ENCODE assay signal across 8 cellular contexts in genomic region chr15:68578175-68578959, GRCh38. TPM values are rescaled to one million over a fixed set of nuclear protein-coding genes. Genes with fewer than 3 reads are reported as not detected.
DNase-seq lines count a peak whose midpoint lies in the region; ATAC-seq and TF ChIP-seq lines count a peak whose summit lies in the region.

No MANE protein-coding gene starts in this region.

- H3K4me3 ChIP-seq in CD8-positive, alpha-beta T cell (ENCODE audit: low read depth, low read length), result peak overlapping the region; percentile 45

- H3K27ac Mint-ChIP-seq in CD8-positive, alpha-beta T cell, result no peak overlapping the region

- no peak overlapping the region for H3K27ac ChIP-seq in CD8-positive, alpha-beta T cell (ENCODE audit: low read depth, low read length)

- H3K36me3 ChIP-seq in CD8-positive, alpha-beta T cell (ENCODE audit: insufficient read depth, low read length), result no peaks in the 10 kb centered on the region

- CTCF ChIA-PET in CD8-positive, alpha-beta T cell (lab: Charles Lee), result no interaction called here

- peaks cover 20% of the 10 kb centered on the region for H3K27me3 ChIP-seq in CD8-positive, alpha-beta T cell (ENCODE audit: insufficient read depth, low read length)

- peaks cover 10% of the 10 kb centered on the region for H3K4me1 ChIP-seq in CD8-positive, alpha-beta T cell (ENCODE audit: insufficient read depth, low read length)

- H3K9me3 Mint-ChIP-seq in CD8-positive, alpha-beta T cell, result no peaks in the 10 kb centered on the region

- TF ChIP-seq CTCF in CD8-positive, alpha-beta T cell (IDR thresholded peaks at IDR 0.05), result no peak

- intact Hi-C loops in CD8-positive, alpha-beta T cell (cut with DNase I, micrococcal nuclease), result no loop called here
- intact Hi-C loops in left colon (cut with DNase I, micrococcal nuclease), result no loop called here

- H3K27me3 Mint-ChIP-seq in CD8-positive, alpha-beta T cell (ENCODE audit: low read depth), result peaks cover 52% of the 10 kb centered on the region

- no peaks in the 10 kb centered on the region for H3K9me3 ChIP-seq in CD8-positive, alpha-beta T cell (ENCODE audit: low read length)

- DNase-seq in CD8-positive, alpha-beta T cell, result peak in 2 of 7 experiments; percentile 19 to 23
- DNase-seq in HuH-7.5 (ENCODE audit: low spot score) (peak; percentile 46), UCSD-AML1 (lab: John Stamatoyannopoulos, UW; ENCODE audit: unreplicated experiment) (peak; percentile 35), dermis blood vessel endothelial cell (peak; percentile 79), left colon (peak; percentile 37 to 61), NCI-H1048 (lab: John Stamatoyannopoulos, UW) (no peak)
- DNase-seq in stimulated activated CD4-positive, alpha-beta T cell treated with anti-CD3 and anti-CD28 coated beads, Interleukin-15, amount 100 ng/mL, for 24 hours, result peak; percentile 54

- H3K4me3 Mint-ChIP-seq in CD8-positive, alpha-beta T cell, result peak overlapping the region; percentile 78

- H3K4me1 Mint-ChIP-seq in CD8-positive, alpha-beta T cell (ENCODE audit: low read depth), result peaks cover 13% of the 10 kb centered on the region

- POLR2A ChIA-PET in CD8-positive, alpha-beta T cell (lab: Charles Lee), result no interaction called here

- H3K36me3 Mint-ChIP-seq in CD8-positive, alpha-beta T cell, result no peaks in the 10 kb centered on the region

- ATAC-seq in CD8-positive, alpha-beta T cell, result peak; percentile 40
- ATAC-seq in left colon (peak; percentile 70), GM18870 (IDR thresholded peaks at IDR 0.05; ENCODE audit: unreplicated experiment) (no peak)

RNA-seq across cellular contexts. Expression of gene CORO2B, which starts 0.4 kb away (rescaled TPM):
- under 1 TPM; 0.08 to 0.17 TPM for total RNA-seq in CD8-positive, alpha-beta T cell
- total RNA-seq in dermis blood vessel endothelial cell (1.0 and 1.4 TPM in 2 replicates), left colon (1 to 10 TPM in 1 of 2 donors, under 1 TPM in 1; 0.67 to 1.6 TPM)
